Comparison of ENCODE assay signal across 28 cellular contexts in genomic region chr12:98847242-98847641, GRCh38.
"Had no signal": no experiment of that assay in that cellular context is flagged by ENCODE, and none has a peak within 500 bp of the region (broad histone marks: within the 10 kb centered on the region; RNA-seq: fewer than 3 reads in every experiment).

No MANE protein-coding gene starts in this region.

- H3K27ac Mint-ChIP-seq: stimulated activated effector memory CD8-positive, alpha-beta T cell treated with anti-CD3 and anti-CD28 coated beads, Interleukin-12 subunit alpha, Interleukin-12 subunit beta, amount 100 ng/mL, for 72 hours; stimulated activated memory B cell treated with anti-CD40 and anti-IgM and Interleukin-4, amounts not matched to agents 10 μg/mL and 1 μg/mL and 100 μg/mL, for 72 hours; stimulated activated naive B cell treated with anti-CD40 and anti-IgM and Interleukin-4, amounts not matched to agents 10 μg/mL and 1 μg/mL and 100 μg/mL, for 72 hours; stimulated activated naive CD8-positive, alpha-beta T cell treated with anti-CD3 and anti-CD28 coated beads, Interleukin-15, amount 100 ng/mL, for 72 hours; stimulated activated naive CD8-positive, alpha-beta T cell treated with anti-CD3 and anti-CD28 coated beads, Interleukin-15, Interleukin-2, amounts not matched to agents 100 ng/mL and 50 ng/mL, for 24 hours; type B pancreatic cell had no signal

- H3K9me3 Mint-ChIP-seq: stimulated activated effector memory CD8-positive, alpha-beta T cell treated with anti-CD3 and anti-CD28 coated beads, Interleukin-12 subunit alpha, Interleukin-12 subunit beta, amount 100 ng/mL, for 72 hours; stimulated activated memory B cell treated with anti-CD40 and anti-IgM and Interleukin-4, amounts not matched to agents 10 μg/mL and 1 μg/mL and 100 μg/mL, for 72 hours; stimulated activated naive B cell treated with anti-CD40 and anti-IgM and Interleukin-4, amounts not matched to agents 10 μg/mL and 1 μg/mL and 100 μg/mL, for 72 hours; stimulated activated naive CD8-positive, alpha-beta T cell treated with anti-CD3 and anti-CD28 coated beads, Interleukin-15, amount 100 ng/mL, for 72 hours; stimulated activated naive CD8-positive, alpha-beta T cell treated with anti-CD3 and anti-CD28 coated beads, Interleukin-15, Interleukin-2, amounts not matched to agents 100 ng/mL and 50 ng/mL, for 24 hours; type B pancreatic cell had no signal

- H3K4me1 ChIP-seq: stomach, suprapubic skin, testis, thyroid gland, tibial artery, tibial nerve, transverse colon, upper lobe of left lung, upper lobe of right lung, uterus, vagina had no signal

- H3K36me3 ChIP-seq: stomach, suprapubic skin, thoracic aorta, thyroid gland, tibial artery, tibial nerve, transverse colon, upper lobe of left lung, upper lobe of right lung, uterus, vagina had no signal

- DNase-seq: stimulated activated CD4-positive, alpha-beta T cell treated with anti-CD3 and anti-CD28 coated beads, Interleukin-2, amount 100 ng/mL, for 48 hours; stimulated activated CD4-positive, alpha-beta T cell treated with anti-CD3 and anti-CD28 coated beads, Interleukin-4, amount 100 ng/mL, for 1 hour; stimulated activated CD4-positive, alpha-beta T cell treated with anti-CD3 and anti-CD28 coated beads, Interleukin-4, amount 100 ng/mL, for 24 hours; stimulated activated CD4-positive, alpha-beta T cell treated with anti-CD3 and anti-CD28 coated beads, Interleukin-4, amount 100 ng/mL, for 4 hours; stimulated activated CD8-positive, alpha-beta memory T cell treated with anti-CD3 and anti-CD28 coated beads, Interleukin-4, amount 100 ng/mL, for 48 hours; stimulated activated naive B cell treated with anti-CD40 and anti-IgM and Interleukin-4, amounts not matched to agents 10 μg/mL and 1 μg/mL and 100 μg/mL, for 72 hours; stimulated activated naive CD4-positive, alpha-beta T cell; stimulated activated naive CD4-positive, alpha-beta T cell treated with Interleukin-2 at 50 U/mL for 16 hours; stimulated activated naive CD8-positive, alpha-beta T cell treated with anti-CD3 and anti-CD28 coated beads, Interleukin-15, amount 100 ng/mL, for 72 hours; stimulated activated naive CD8-positive, alpha-beta T cell treated with anti-CD3 and anti-CD28 coated beads, Interleukin-15, Interleukin-2, amounts not matched to agents 100 U/mL and 50 U/mL, for 24 hours; stomach; substantia nigra; testis; thyroid gland; tibial artery; transverse colon; trophoblast cell; upper lobe of left lung; upper lobe of right lung; uterus had no signal

- H3K4me1 Mint-ChIP-seq: stimulated activated effector memory CD8-positive, alpha-beta T cell treated with anti-CD3 and anti-CD28 coated beads, Interleukin-12 subunit alpha, Interleukin-12 subunit beta, amount 100 ng/mL, for 72 hours; stimulated activated memory B cell treated with anti-CD40 and anti-IgM and Interleukin-4, amounts not matched to agents 10 μg/mL and 1 μg/mL and 100 μg/mL, for 72 hours; stimulated activated naive B cell treated with anti-CD40 and anti-IgM and Interleukin-4, amounts not matched to agents 10 μg/mL and 1 μg/mL and 100 μg/mL, for 72 hours; stimulated activated naive CD8-positive, alpha-beta T cell treated with anti-CD3 and anti-CD28 coated beads, Interleukin-15, amount 100 ng/mL, for 72 hours had no signal

- H3K4me3 Mint-ChIP-seq: stimulated activated effector memory CD8-positive, alpha-beta T cell treated with anti-CD3 and anti-CD28 coated beads, Interleukin-12 subunit alpha, Interleukin-12 subunit beta, amount 100 ng/mL, for 72 hours; stimulated activated memory B cell treated with anti-CD40 and anti-IgM and Interleukin-4, amounts not matched to agents 10 μg/mL and 1 μg/mL and 100 μg/mL, for 72 hours; stimulated activated naive B cell treated with anti-CD40 and anti-IgM and Interleukin-4, amounts not matched to agents 10 μg/mL and 1 μg/mL and 100 μg/mL, for 72 hours; stimulated activated naive CD8-positive, alpha-beta T cell treated with anti-CD3 and anti-CD28 coated beads, Interleukin-15, amount 100 ng/mL, for 72 hours; stimulated activated naive CD8-positive, alpha-beta T cell treated with anti-CD3 and anti-CD28 coated beads, Interleukin-15, Interleukin-2, amounts not matched to agents 100 ng/mL and 50 ng/mL, for 24 hours; type B pancreatic cell had no signal

- H3K9me3 ChIP-seq: stomach, suprapubic skin, testis, thoracic aorta, thyroid gland, tibial artery, tibial nerve, transverse colon, upper lobe of left lung, upper lobe of right lung, uterus, vagina had no signal

- H3K27ac ChIP-seq: stomach, suprapubic skin, testis, thoracic aorta, thyroid gland, tibial artery, tibial nerve, transverse colon, upper lobe of left lung, upper lobe of right lung, uterus, vagina had no signal

- H3K36me3 Mint-ChIP-seq: stimulated activated effector memory CD8-positive, alpha-beta T cell treated with anti-CD3 and anti-CD28 coated beads, Interleukin-12 subunit alpha, Interleukin-12 subunit beta, amount 100 ng/mL, for 72 hours; stimulated activated memory B cell treated with anti-CD40 and anti-IgM and Interleukin-4, amounts not matched to agents 10 μg/mL and 1 μg/mL and 100 μg/mL, for 72 hours; stimulated activated naive B cell treated with anti-CD40 and anti-IgM and Interleukin-4, amounts not matched to agents 10 μg/mL and 1 μg/mL and 100 μg/mL, for 72 hours; type B pancreatic cell had no signal

- H3K27me3 Mint-ChIP-seq: type B pancreatic cell had no signal

- H3K4me3 ChIP-seq: stomach, suprapubic skin, testis, thoracic aorta, thyroid gland, tibial artery, tibial nerve, transverse colon, upper lobe of left lung, upper lobe of right lung, uterus, vagina had no signal
